ENCODE assay signal across 16 cellular contexts in the genomic region with DNA sequence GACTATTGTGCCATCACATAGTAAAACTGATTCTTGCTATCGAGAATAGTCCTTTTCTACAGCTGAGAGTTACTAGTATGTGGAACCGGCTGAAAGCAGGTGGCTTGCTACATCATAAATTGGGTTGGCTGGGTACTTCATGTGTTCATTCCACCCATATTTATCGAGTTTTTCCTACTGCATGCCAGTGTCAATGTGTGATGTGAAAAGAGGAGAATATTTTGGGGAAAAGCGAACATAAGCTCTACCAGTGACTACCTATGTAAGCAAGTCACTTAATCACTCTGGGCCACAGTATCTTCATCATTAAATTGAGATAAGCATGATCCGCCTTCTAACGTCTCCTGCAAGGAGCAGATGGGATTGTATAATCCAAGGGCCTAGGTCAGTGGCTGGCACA.
DNase-seq lines count a peak whose midpoint lies in the region; ATAC-seq and TF ChIP-seq lines count a peak whose summit lies in the region.
"Had no signal": no experiment of that assay in that cellular context is flagged by ENCODE, and none has a peak within 500 bp of the region (broad histone marks: within the 10 kb centered on the region; RNA-seq: fewer than 3 reads in every experiment).

No MANE protein-coding gene starts in this region.

- peaks cover 10% of the 10 kb centered on the region for H3K36me3 Mint-ChIP-seq in activated naive CD4-positive, alpha-beta T cell treated with anti-CD3 and anti-CD28 coated beads, Interleukin-2, amount 50 U/mL, for 24 hours
- H3K36me3 Mint-ChIP-seq: CD4-positive, CD25-positive, alpha-beta regulatory T cell had no signal

- no peak for ATAC-seq in upper lobe of left lung (ENCODE audit: low FRiP score in 2 of 2)
- ATAC-seq: GM12878, GM23338 had no signal

- no peak for TF ChIP-seq EP300 in upper lobe of left lung (IDR thresholded peaks at IDR 0.05)

- no peaks in the 10 kb centered on the region for H3K9me3 Mint-ChIP-seq in activated naive CD4-positive, alpha-beta T cell treated with anti-CD3 and anti-CD28 coated beads, Interleukin-2, amount 50 U/mL, for 24 hours
- H3K9me3 Mint-ChIP-seq: CD4-positive, CD25-positive, alpha-beta regulatory T cell; GM23338 had no signal

- intact Hi-C loops in adrenal gland (cut with DNase I): no loop called here
- intact Hi-C loops in uterus (cut with DNase I; ENCODE audit: low total_unique reads): no loop called here

- H3K4me1 Mint-ChIP-seq in activated naive CD4-positive, alpha-beta T cell treated with anti-CD3 and anti-CD28 coated beads, Interleukin-2, amount 50 U/mL, for 24 hours: peaks cover 76% of the 10 kb centered on the region

- H3K4me3 ChIP-seq in adrenal gland: no peak overlapping the region
- no peak overlapping the region for H3K4me3 ChIP-seq in osteoblast (ENCODE audit: insufficient read depth, low read length)
- no peak overlapping the region for H3K4me3 ChIP-seq in uterus
- no peak overlapping the region for H3K4me3 ChIP-seq in upper lobe of left lung
- H3K4me3 ChIP-seq: BLaER1 treated with 17β-estradiol and CSF1 and Interleukin-3, amounts not matched to agents 10 nM and 100 nM; GM12878; GM23338 had no signal

- peak overlapping the region; percentile 35 for H3K27ac Mint-ChIP-seq in activated naive CD4-positive, alpha-beta T cell treated with anti-CD3 and anti-CD28 coated beads, Interleukin-2, amount 50 U/mL, for 24 hours
- H3K27ac Mint-ChIP-seq: CD4-positive, CD25-positive, alpha-beta regulatory T cell; GM23338 had no signal

- H3K36me3 ChIP-seq in adrenal gland (replicated peaks in 1 of 2) (no peaks in the 10 kb centered on the region), osteoblast (ENCODE audit: insufficient read depth, low read length) (no peaks in the 10 kb centered on the region), uterus (no peaks in the 10 kb centered on the region), upper lobe of left lung (no peaks in the 10 kb centered on the region)
- H3K36me3 ChIP-seq: BLaER1 treated with 17β-estradiol and CSF1 and Interleukin-3, amounts not matched to agents 10 nM and 100 nM had no signal

- no peak overlapping the region for H2AFZ ChIP-seq in osteoblast (ENCODE audit: low read length)
- H2AFZ ChIP-seq: GM23338 had no signal

- H3K27me3 ChIP-seq in adrenal gland: no peaks in the 10 kb centered on the region
- no peaks in the 10 kb centered on the region for H3K27me3 ChIP-seq in osteoblast (ENCODE audit: insufficient read depth, low read length)
- H3K27me3 ChIP-seq in uterus: no peaks in the 10 kb centered on the region
- no peaks in the 10 kb centered on the region for H3K27me3 ChIP-seq in upper lobe of left lung
- H3K27me3 ChIP-seq: BLaER1 treated with 17β-estradiol and CSF1 and Interleukin-3, amounts not matched to agents 10 nM and 100 nM had no signal

- H3K27me3 Mint-ChIP-seq in activated naive CD4-positive, alpha-beta T cell treated with anti-CD3 and anti-CD28 coated beads, Interleukin-2, amount 50 U/mL, for 24 hours: no peaks in the 10 kb centered on the region
- H3K27me3 Mint-ChIP-seq: CD4-positive, CD25-positive, alpha-beta regulatory T cell had no signal

- no peaks in the 10 kb centered on the region for H4K20me1 ChIP-seq in osteoblast (ENCODE audit: insufficient read depth, low read length)
- H4K20me1 ChIP-seq: BLaER1 treated with 17β-estradiol and CSF1 and Interleukin-3, amounts not matched to agents 10 nM and 100 nM had no signal

- H3K4me1 ChIP-seq in adrenal gland (replicated peaks in 1 of 2) (peaks cover 0 to 19% of the 10 kb centered on the region in 2 donors), osteoblast (ENCODE audit: insufficient read depth, low read length) (no peaks in the 10 kb centered on the region), uterus (peaks cover 0 to 4% of the 10 kb centered on the region in 2 donors), upper lobe of left lung (no peaks in the 10 kb centered on the region)

- WGBS in adrenal gland, 4 donors: 75 to 88% (median 83%) methylated on average over 6 of the region's 6 CpGs
- WGBS in upper lobe of left lung, 2 donors: 72 to 87% methylated on average over 6 of the region's 6 CpGs

- H3K9me3 ChIP-seq in adrenal gland (replicated peaks in 1 of 3) (no peaks in the 10 kb centered on the region), osteoblast (ENCODE audit: low read depth, low read length) (no peaks in the 10 kb centered on the region), uterus (no peaks in the 10 kb centered on the region), upper lobe of left lung (no peaks in the 10 kb centered on the region)
- H3K9me3 ChIP-seq: BLaER1 treated with 17β-estradiol and CSF1 and Interleukin-3, amounts not matched to agents 10 nM and 100 nM had no signal

- H3K4me2 ChIP-seq in osteoblast (ENCODE audit: insufficient read depth, low read length): no peak overlapping the region
- H3K4me2 ChIP-seq: BLaER1 treated with 17β-estradiol and CSF1 and Interleukin-3, amounts not matched to agents 10 nM and 100 nM; GM23338 had no signal

- no peak overlapping the region for H3K4me3 Mint-ChIP-seq in activated naive CD4-positive, alpha-beta T cell treated with anti-CD3 and anti-CD28 coated beads, Interleukin-2, amount 50 U/mL, for 24 hours
- H3K4me3 Mint-ChIP-seq: CD4-positive, CD25-positive, alpha-beta regulatory T cell; GM23338 had no signal

- H3K79me2 ChIP-seq in osteoblast (ENCODE audit: insufficient read depth, low read length): no peaks in the 10 kb centered on the region

- TF ChIP-seq CTCF in adrenal gland (IDR thresholded peaks at IDR 0.05) (no peak), osteoblast (IDR thresholded peaks at IDR 0.05; ENCODE audit: extremely low read depth, low read depth, low read length) (no peak), uterus (IDR thresholded peaks at IDR 0.05) (no peak), upper lobe of left lung (IDR thresholded peaks at IDR 0.05) (no peak)

- peak overlapping the region in 3 of 5 donors; percentile 5 to 72 (median 39) for H3K27ac ChIP-seq in adrenal gland
- peak overlapping the region; percentile 50 for H3K27ac ChIP-seq in osteoblast (ENCODE audit: low read depth, low read length)
- peak overlapping the region; percentile 18 to 61 for H3K27ac ChIP-seq in uterus
- H3K27ac ChIP-seq in upper lobe of left lung: no peak overlapping the region
- H3K27ac ChIP-seq: 22Rv1; BLaER1 treated with 17β-estradiol and CSF1 and Interleukin-3, amounts not matched to agents 10 nM and 100 nM; HL-60 had no signal

- TF ChIP-seq POLR2A in adrenal gland (IDR thresholded peaks at IDR 0.05) (no peak), uterus (IDR thresholded peaks at IDR 0.05) (no peak), upper lobe of left lung (IDR thresholded peaks at IDR 0.05) (no peak)

- no peak for DNase-seq in activated naive CD4-positive, alpha-beta T cell treated with Interleukin-2 at 50 U/mL for 16 hours
- DNase-seq in adrenal gland (no peak), osteoblast (ENCODE audit: insufficient read length, low spot score, missing footprints) (no peak), uterus (no peak), iPS-NIHi11 (ENCODE audit: low spot score) (no peak), NCI-H526 treated with DMSO at 0.1 percent for 48 hours (lab: John Stamatoyannopoulos, UW) (no peak), upper lobe of left lung (no peak)
- DNase-seq: CD4-positive, CD25-positive, alpha-beta regulatory T cell; DMS79; H7 had no signal

Comparison
In these comparisons a context has a peak if more than half of its experiments do, and no peak if none do; other contexts are left out.
1. H3K27ac ChIP-seq: peak in adrenal gland (3 of 5), osteoblast (single experiment) and uterus (2 of 2); none in upper lobe of left lung (0 of 4).